Comparison of ENCODE assay signal across 9 cellular contexts in genomic region chr2:134466141-134466540, GRCh38.
A peak's percentile ranks its signal among the peaks of the same experiment; 100 is the strongest.
DNase-seq lines count a peak whose midpoint lies in the region; ATAC-seq and TF ChIP-seq lines count a peak whose summit lies in the region.
"Had no signal": no experiment of that assay in that cellular context is flagged by ENCODE, and none has a peak within 500 bp of the region (broad histone marks: within the 10 kb centered on the region; RNA-seq: fewer than 3 reads in every experiment).

No MANE protein-coding gene starts in this region.

- H3K4me2 ChIP-seq in Loucy (ENCODE audit: low read depth, low read length, poor library complexity, severe bottlenecking) (no peak overlapping the region), SU-DHL-6 (ENCODE audit: low read depth, low read length, poor library complexity, severe bottlenecking) (no peak overlapping the region)

- TF ChIP-seq CTCF in Loucy (conservative IDR thresholded peaks at IDR 0.05; ENCODE audit: low read length) (peak; percentile 64), SU-DHL-6 (IDR thresholded peaks at IDR 0.05; ENCODE audit: insufficient read depth, low read length, poor library complexity, severe bottlenecking) (peak; percentile 52), foreskin keratinocyte (conservative IDR thresholded peaks at IDR 0.05) (peak; percentile 65), transverse colon (IDR thresholded peaks at IDR 0.05) (peak in 1 of 5 experiments; percentile 14)

- H3K4me1 ChIP-seq in Loucy (ENCODE audit: insufficient read depth, low read length, poor library complexity, severe bottlenecking) (no peaks in the 10 kb centered on the region), foreskin keratinocyte (no peaks in the 10 kb centered on the region), transverse colon (peaks cover 0 to 7% (median 0%) of the 10 kb centered on the region in 4 donors)

- 65 to 89% methylated on average over 1 to 3 of the region's 3 CpGs for WGBS in transverse colon (ENCODE audit: low coverage in 1 of 2), 2 donors

- no peaks in the 10 kb centered on the region for H3K79me2 ChIP-seq in Loucy (ENCODE audit: insufficient read depth, low read length)
- H3K79me2 ChIP-seq in SU-DHL-6 (ENCODE audit: insufficient read depth, low read length) = no peaks in the 10 kb centered on the region

- H3K4me3 ChIP-seq in Loucy (ENCODE audit: low read length, poor library complexity, severe bottlenecking) = no peak overlapping the region
- H3K4me3 ChIP-seq in SU-DHL-6 (ENCODE audit: insufficient read depth, low read length, poor library complexity, severe bottlenecking) = no peak overlapping the region
- no peak overlapping the region for H3K4me3 ChIP-seq in transverse colon
- H3K4me3 ChIP-seq: SK-N-MC had no signal

- intact Hi-C loops in transverse colon (cut with DNase I; ENCODE audit: low total_unique reads) = no loop called here

- no peak overlapping the region for H3K27ac ChIP-seq in SU-DHL-6 (ENCODE audit: low read depth, low read length)
- H3K27ac ChIP-seq in foreskin keratinocyte = no peak overlapping the region
- H3K27ac ChIP-seq in transverse colon = no peak overlapping the region
- H3K27ac ChIP-seq: SK-N-MC had no signal

- no peak for TF ChIP-seq EP300 in transverse colon (IDR thresholded peaks at IDR 0.05; ENCODE audit: low read depth)

- in situ Hi-C loops in transverse colon (cut with MboI; ENCODE audit: low pct_ligation_motif_present in 1 of 4, low pct_unique_long_range_greater_than_20kb in 1 of 4, low sequenced_read_pairs in 3 of 4) = loop anchor here in 3 of 4 donors (25.0 kb wide), 1 partner anchor 421 kb away; no protein-coding TSS in a partner anchor

- no peak for TF ChIP-seq POLR2A in transverse colon (IDR thresholded peaks at IDR 0.05)

- H3K9me3 ChIP-seq in Loucy (ENCODE audit: insufficient read depth, low read depth, low read length) (no peaks in the 10 kb centered on the region), SU-DHL-6 (ENCODE audit: insufficient read depth, low read length) (no peaks in the 10 kb centered on the region), transverse colon (no peaks in the 10 kb centered on the region)

- H3K9ac ChIP-seq in Loucy (ENCODE audit: low read depth, low read length, poor library complexity, severe bottlenecking) (no peak overlapping the region), SU-DHL-6 (ENCODE audit: low read length) (no peak overlapping the region)

- H4K20me1 ChIP-seq in Loucy (ENCODE audit: insufficient read depth, low read length, poor library complexity, severe bottlenecking) = no peaks in the 10 kb centered on the region
- no peaks in the 10 kb centered on the region for H4K20me1 ChIP-seq in SU-DHL-6 (ENCODE audit: low read depth, low read length)

- DNase-seq in DMS153 treated with DMSO at 0.1 percent for 48 hours (lab: John Stamatoyannopoulos, UW; ENCODE audit: unreplicated experiment) (peak; percentile 66), DMS153 (lab: John Stamatoyannopoulos, UW) (no peak), foreskin keratinocyte (peak in 1 of 2 donors; percentile 42), transverse colon (no peak)

- peak; percentile 51 for ATAC-seq in foreskin keratinocyte
- no peak for ATAC-seq in HG03378 (IDR thresholded peaks at IDR 0.05; ENCODE audit: unreplicated experiment)
- no peak for ATAC-seq in HG03571 (IDR thresholded peaks at IDR 0.05; ENCODE audit: unreplicated experiment)

- H3K9me2 ChIP-seq in Loucy (replicated peaks; ENCODE audit: low read depth, low read length) (no peaks in the 10 kb centered on the region), SU-DHL-6 (replicated peaks; ENCODE audit: insufficient read depth, low read length) (no peaks in the 10 kb centered on the region)

- H3K36me3 ChIP-seq in Loucy (ENCODE audit: insufficient read depth, low read length) (no peaks in the 10 kb centered on the region), SU-DHL-6 (ENCODE audit: low read length) (no peaks in the 10 kb centered on the region), transverse colon (no peaks in the 10 kb centered on the region)

- H2AFZ ChIP-seq in Loucy (ENCODE audit: low read length) (no peak overlapping the region), SU-DHL-6 (ENCODE audit: low read depth, low read length, severe bottlenecking) (no peak overlapping the region)

- H3K27me3 ChIP-seq in Loucy (ENCODE audit: insufficient read depth, low read length, poor library complexity, severe bottlenecking) (no peaks in the 10 kb centered on the region), SU-DHL-6 (ENCODE audit: low read length) (no peaks in the 10 kb centered on the region), foreskin keratinocyte (peaks cover 4% of the 10 kb centered on the region), transverse colon (no peaks in the 10 kb centered on the region)

- no peaks in the 10 kb centered on the region for H3F3A ChIP-seq in Loucy (ENCODE audit: low read depth)
- H3F3A ChIP-seq in SU-DHL-6 (ENCODE audit: insufficient read depth) = no peaks in the 10 kb centered on the region
